8 cellular contexts compared by ENCODE assay signal in the genomic region with DNA sequence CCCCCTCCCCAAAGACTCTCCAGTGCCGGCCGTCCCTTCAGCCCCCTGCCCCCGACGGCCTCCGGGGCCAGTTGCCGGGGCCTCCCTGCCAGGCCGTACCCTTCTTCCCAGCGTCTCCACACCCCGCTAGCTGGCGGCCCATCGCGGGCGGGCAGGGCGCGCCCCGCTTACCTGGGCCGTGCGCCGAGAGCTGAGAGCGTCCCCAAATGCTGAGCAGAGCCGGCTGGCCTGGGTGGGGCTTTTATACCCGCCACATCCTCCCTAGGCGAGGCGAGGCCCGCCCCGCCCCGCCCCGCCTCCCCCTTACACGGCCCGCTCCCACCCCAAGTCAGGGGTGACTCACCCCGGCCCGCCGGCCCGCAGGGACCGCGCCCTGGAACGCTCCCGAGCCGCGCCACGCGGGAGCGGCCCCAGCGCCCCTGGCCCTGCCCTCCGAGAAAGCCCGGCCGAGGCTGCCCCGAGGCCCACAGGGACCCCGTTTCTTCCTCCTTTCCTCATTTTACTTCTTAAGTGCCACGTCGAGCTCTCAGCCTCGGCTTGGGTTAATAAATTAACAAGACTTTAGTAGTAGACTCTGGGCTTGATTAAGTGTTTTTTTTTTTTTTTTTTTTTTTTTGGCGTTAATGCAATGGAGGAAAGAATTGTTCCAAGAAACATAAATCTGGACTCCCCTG. TPM values are rescaled to one million over a fixed set of nuclear protein-coding genes. Genes with fewer than 3 reads are reported as not detected.
DNase-seq lines count a peak whose midpoint lies in the region; ATAC-seq, FAIRE-seq and TF ChIP-seq lines count a peak whose summit lies in the region.

A gene (minus strand): TSS at position 215 of the 674 bp plus-strand sequence. CDS start 11,911 bp downstream, outside the sequence.

- peak; percentile 73 for ATAC-seq in HG03135 (IDR thresholded peaks at IDR 0.05; ENCODE audit: unreplicated experiment)
- ATAC-seq in activated T-helper 17 cell treated with anti-CD3 and anti-CD28 coated beads, Interleukin-2, amount 50 U/mL, for 72 hours (replicated peaks): peak; percentile 73

- H3K36me3 ChIP-seq in neuronal stem cell (replicated peaks in 1 of 2; ENCODE audit: control insufficient read depth in 2 of 2, insufficient read depth in 2 of 2, low read length in 2 of 2) (no peaks in the 10 kb centered on the region), suprapubic skin (peaks cover 3% of the 10 kb centered on the region)

- H3K36me3 Mint-ChIP-seq in activated T-helper 17 cell treated with anti-CD3 and anti-CD28 coated beads, Interleukin-2, amount 50 U/mL, for 72 hours (ENCODE audit: low read depth): peaks cover 43% of the 10 kb centered on the region

- H2AFZ ChIP-seq in neuronal stem cell (ENCODE audit: low read length): peak within 1 kb of the TSS; percentile 67

- no peak for TF ChIP-seq CTCF in AG09319 (IDR thresholded peaks at IDR 0.05; ENCODE audit: low read depth, low read length)
- no peak for TF ChIP-seq CTCF in fibroblast of pulmonary artery (IDR thresholded peaks at IDR 0.05; ENCODE audit: low read length, missing control alignments)
- no peak for TF ChIP-seq CTCF in suprapubic skin (IDR thresholded peaks at IDR 0.05)

- H2BK15ac ChIP-seq in neuronal stem cell (ENCODE audit: low read length): peak within 1 kb of the TSS; percentile 60

- peak within 1 kb of the TSS; percentile 98 for H3K4me3 ChIP-seq in fibroblast of pulmonary artery (replicated peaks; ENCODE audit: low read depth, low read length)
- peak within 1 kb of the TSS in 1 of 2 donors; percentile 86 for H3K4me3 ChIP-seq in neuronal stem cell (ENCODE audit: low read length in 2 of 2)
- peak within 1 kb of the TSS; percentile 96 for H3K4me3 ChIP-seq in suprapubic skin

- H3K79me1 ChIP-seq in neuronal stem cell (ENCODE audit: low read depth, low read length): no peaks in the 10 kb centered on the region

- H3K18ac ChIP-seq in neuronal stem cell (ENCODE audit: low read length): peak within 1 kb of the TSS; percentile 96

- H3K27me3 ChIP-seq in neuronal stem cell (ENCODE audit: control insufficient read depth in 3 of 3, insufficient read depth in 3 of 3, low read depth in 1 of 3, low read length in 3 of 3): peaks cover 0 to 13% (median 0%) of the 10 kb centered on the region in 3 experiments
- no peaks in the 10 kb centered on the region for H3K27me3 ChIP-seq in suprapubic skin

- FAIRE-seq in RCC 7860 (lab: Jason Lieb, UNC): no peak

- H3K4me3 Mint-ChIP-seq in activated T-helper 17 cell treated with anti-CD3 and anti-CD28 coated beads, Interleukin-2, amount 50 U/mL, for 72 hours: peak within 1 kb of the TSS; percentile 79

- H4K8ac ChIP-seq in neuronal stem cell (ENCODE audit: low read depth, low read length): no peak within 1 kb of the TSS

- peak within 1 kb of the TSS; percentile 25 for H4K91ac ChIP-seq in neuronal stem cell (ENCODE audit: low read depth, low read length, poor library complexity)

- peak; percentile 89 for TF ChIP-seq POLR2A in GM18951 (IDR thresholded peaks at IDR 0.05; ENCODE audit: extremely low read depth, insufficient read depth, insufficient read length)
- peak; percentile 82 to 94 for TF ChIP-seq POLR2A in suprapubic skin (IDR thresholded peaks at IDR 0.05)

- H3K9me3 ChIP-seq in neuronal stem cell (replicated peaks in 1 of 2; ENCODE audit: control insufficient read depth in 2 of 2, insufficient read depth in 1 of 2, low read depth in 1 of 2, low read length in 2 of 2): no peaks in the 10 kb centered on the region
- H3K9me3 ChIP-seq in suprapubic skin: no peaks in the 10 kb centered on the region

- peak within 1 kb of the TSS; percentile 87 for H3K9ac ChIP-seq in neuronal stem cell (ENCODE audit: low read depth, low read length, poor library complexity)

- H2BK5ac ChIP-seq in neuronal stem cell (ENCODE audit: low read length): peak within 1 kb of the TSS; percentile 43

- peak within 1 kb of the TSS; percentile 84 for H3K4me2 ChIP-seq in neuronal stem cell (ENCODE audit: insufficient read depth, low read length, poor library complexity, severe bottlenecking)

- H2BK12ac ChIP-seq in neuronal stem cell (ENCODE audit: low read length): peak within 1 kb of the TSS; percentile 64

- WGBS in neuronal stem cell (ENCODE audit: extremely low coverage in 2 of 2, insufficient read length in 2 of 2, insufficient replicate concordance in 1 of 2), 2 donors: no CpG with 5 or more reads among the region's 53 CpGs
- under 1% methylated on average over 18 of the region's 53 CpGs for WGBS in suprapubic skin

- H3K9me3 Mint-ChIP-seq in activated T-helper 17 cell treated with anti-CD3 and anti-CD28 coated beads, Interleukin-2, amount 50 U/mL, for 72 hours: no peaks in the 10 kb centered on the region

- peak within 1 kb of the TSS; percentile 73 for H2AK5ac ChIP-seq in neuronal stem cell (ENCODE audit: low read depth, low read length)

- peaks cover 30% of the 10 kb centered on the region for H3K4me1 Mint-ChIP-seq in activated T-helper 17 cell treated with anti-CD3 and anti-CD28 coated beads, Interleukin-2, amount 50 U/mL, for 72 hours

- DNase-seq in AG09319 (ENCODE audit: extremely low read depth, low read depth): peak; percentile 89
- DNase-seq in RCC 7860 (ENCODE audit: low spot score): peak; percentile 79
- DNase-seq in fibroblast of pulmonary artery (ENCODE audit: low read depth): peak; percentile 87
- DNase-seq in neuronal stem cell (ENCODE audit: low spot score): no peak
- DNase-seq in suprapubic skin (ENCODE audit: low spot score in 2 of 2): peak; percentile 92 to 93

- H3K27ac ChIP-seq in neuronal stem cell (replicated peaks; ENCODE audit: low read length) (no peak within 1 kb of the TSS), suprapubic skin (peak within 1 kb of the TSS; percentile 100)

- no peaks in the 10 kb centered on the region for H3K27me3 Mint-ChIP-seq in activated T-helper 17 cell treated with anti-CD3 and anti-CD28 coated beads, Interleukin-2, amount 50 U/mL, for 72 hours

- peak within 1 kb of the TSS; percentile 79 for H3K27ac Mint-ChIP-seq in activated T-helper 17 cell treated with anti-CD3 and anti-CD28 coated beads, Interleukin-2, amount 50 U/mL, for 72 hours

- H3K14ac ChIP-seq in neuronal stem cell (ENCODE audit: low read length): peak within 1 kb of the TSS; percentile 82

- H3K23ac ChIP-seq in neuronal stem cell (ENCODE audit: low read depth, low read length, poor library complexity): peak within 1 kb of the TSS; percentile 92

- no peak for TF ChIP-seq EP300 in suprapubic skin (IDR thresholded peaks at IDR 0.05)

- H3K4ac ChIP-seq in neuronal stem cell (ENCODE audit: low read length): no peak within 1 kb of the TSS

- peaks cover 22 to 28% of the 10 kb centered on the region in 2 donors for H3K4me1 ChIP-seq in neuronal stem cell (ENCODE audit: control insufficient read depth in 2 of 2, insufficient read depth in 1 of 2, low read depth in 1 of 2, low read length in 2 of 2)
- peaks cover 55% of the 10 kb centered on the region for H3K4me1 ChIP-seq in suprapubic skin

- H2BK120ac ChIP-seq in neuronal stem cell (ENCODE audit: low read depth, low read length): peak within 1 kb of the TSS; percentile 58

- in situ Hi-C loops in GM18951 (cut with MboI; ENCODE audit: low sequenced_read_pairs, unreplicated experiment): no loop called here

RNA-seq across cellular contexts. Expression of the gene that starts here (rescaled TPM):
- 100 to 1,000 TPM; 120 to 420 TPM for total RNA-seq in activated T-helper 17 cell treated with anti-CD3 and anti-CD28 coated beads, Interleukin-2, amount 50 U/mL, for 72 hours
- polyA plus RNA-seq in neuronal stem cell (2013, experiment 1 of 2): 93.2 TPM
- polyA plus RNA-seq in neuronal stem cell (2013, experiment 2 of 2): 92.4 TPM
- 1,000 to 10,000 TPM; 1,379 to 1,734 (median 1,554) TPM for total RNA-seq in suprapubic skin
